In genomic region chr20:62618622-62619529, GRCh38 we compare ENCODE assay signal across 9 cellular contexts. TPM values are rescaled to one million over a fixed set of nuclear protein-coding genes. Genes with fewer than 3 reads are reported as not detected.
DNase-seq lines count a peak whose midpoint lies in the region; TF ChIP-seq lines count a peak whose summit lies in the region.
"Had no signal": no experiment of that assay in that cellular context is flagged by ENCODE, and none has a peak within 500 bp of the region (broad histone marks: within the 10 kb centered on the region; RNA-seq: fewer than 3 reads in every experiment).

No MANE protein-coding gene starts in this region.

- H3K79me2 ChIP-seq in GM23248 (ENCODE audit: insufficient read depth): no peaks in the 10 kb centered on the region

- peak overlapping the region in 2 of 5 donors; percentile 5 to 23 for H3K9ac ChIP-seq in subcutaneous abdominal adipose tissue (ENCODE audit: low read length in 5 of 5)
- no peak overlapping the region for H3K9ac ChIP-seq in GM23248

- in situ Hi-C loops in GM23248 (cut with MboI): loop anchor here (5.0 kb wide), 1 partner anchor 117 kb away; no protein-coding TSS in a partner anchor

- H3K9me3 Mint-ChIP-seq in osteocyte (ENCODE audit: unreplicated experiment): no peaks in the 10 kb centered on the region

- no peaks in the 10 kb centered on the region for H3K9me2 ChIP-seq in GM23248 (ENCODE audit: insufficient read depth)

- TF ChIP-seq CTCF in NB4 (IDR thresholded peaks at IDR 0.05; ENCODE audit: low read depth, low read length): no peak
- no peak for TF ChIP-seq CTCF in osteocyte (IDR thresholded peaks at IDR 0.05)

- peaks cover 10% of the 10 kb centered on the region for H3K27me3 Mint-ChIP-seq in osteocyte (ENCODE audit: unreplicated experiment)

- peak; percentile 35 for DNase-seq in activated gamma-delta T cell treated with Interleukin-2 at 50 U/mL for 16 hours
- DNase-seq in activated gamma-delta T cell (lab: John Stamatoyannopoulos, UW): no peak
- DNase-seq in NB4 (ENCODE audit: low read depth): peak; percentile 88
- DNase-seq in GM23248: no peak
- DNase-seq in osteocyte (ENCODE audit: extremely low spot score, unreplicated experiment): no peak
- DNase-seq in NCI-H2107 (lab: John Stamatoyannopoulos, UW): no peak

- TF ChIP-seq POLR2A in NB4 (IDR thresholded peaks at IDR 0.05; ENCODE audit: extremely low read depth, insufficient read length): no peak

- no peaks in the 10 kb centered on the region for H3K36me3 Mint-ChIP-seq in osteocyte (ENCODE audit: unreplicated experiment)

- WGBS in GM23248 (ENCODE audit: low coverage in 1 of 2, low lambda C conversion rate in 2 of 2, missing lambda C conversion rate in 2 of 2), 2 experiments: 67 to 68% methylated on average over 26 of the region's 26 CpGs

- H2AFZ ChIP-seq in GM23248: no peak overlapping the region

- H3K4me1 Mint-ChIP-seq in osteocyte (ENCODE audit: unreplicated experiment): peaks cover 31% of the 10 kb centered on the region

- H3F3A ChIP-seq in GM23248 (ENCODE audit: insufficient read depth): no peaks in the 10 kb centered on the region; the same call in 1 of the 2 replicates

- H3K4me1 ChIP-seq in subcutaneous abdominal adipose tissue (ENCODE audit: control insufficient read depth in 5 of 5, insufficient read depth in 5 of 5, low read length in 5 of 5) (peaks cover 7 to 49% (median 33%) of the 10 kb centered on the region in 5 donors), GM23248 (ENCODE audit: insufficient read depth) (peaks cover 10% of the 10 kb centered on the region)

- peak overlapping the region; percentile 29 for H3K27ac ChIP-seq in cingulate gyrus (ENCODE audit: low read depth, low read length)
- H3K27ac ChIP-seq in subcutaneous abdominal adipose tissue (ENCODE audit: low read depth, low read length): peak overlapping the region; percentile 77
- no peak overlapping the region for H3K27ac ChIP-seq in GM23248
- H3K27ac ChIP-seq: C4-2B had no signal

- H3K36me3 ChIP-seq in subcutaneous abdominal adipose tissue (ENCODE audit: control insufficient read depth in 5 of 5, insufficient read depth in 5 of 5, low read length in 5 of 5) (no peaks in the 10 kb centered on the region), GM23248 (ENCODE audit: low read depth) (no peaks in the 10 kb centered on the region)

- no peak overlapping the region for H3K4me3 Mint-ChIP-seq in osteocyte (ENCODE audit: unreplicated experiment)

- no peak overlapping the region for H3K27ac Mint-ChIP-seq in osteocyte (ENCODE audit: unreplicated experiment)

- no peaks in the 10 kb centered on the region for H4K20me1 ChIP-seq in GM23248 (ENCODE audit: insufficient read depth)

- H3K9me3 ChIP-seq in subcutaneous abdominal adipose tissue (ENCODE audit: control insufficient read depth in 5 of 5, low read length in 5 of 5): no peaks in the 10 kb centered on the region
- no peaks in the 10 kb centered on the region for H3K9me3 ChIP-seq in GM23248 (ENCODE audit: low read depth)

- H3K27me3 ChIP-seq in subcutaneous abdominal adipose tissue (ENCODE audit: control insufficient read depth in 5 of 5, insufficient read depth in 4 of 5, low read length in 5 of 5): peaks cover 0 to 17% (median 3%) of the 10 kb centered on the region in 5 donors
- peaks cover under 1% of the 10 kb centered on the region; the same call in 1 of the 2 replicates for H3K27me3 ChIP-seq in GM23248 (replicated peaks; ENCODE audit: insufficient read depth)

- no peak overlapping the region for H3K4me3 ChIP-seq in NB4 (ENCODE audit: low read depth, low read length)
- H3K4me3 ChIP-seq in subcutaneous abdominal adipose tissue (ENCODE audit: low read depth in 1 of 5, low read length in 5 of 5): no peak overlapping the region
- no peak overlapping the region for H3K4me3 ChIP-seq in GM23248

- H3K4me2 ChIP-seq in GM23248 (ENCODE audit: unreplicated experiment): no peak overlapping the region

RNA-seq across cellular contexts. Expression of gene SLCO4A1, which starts 23.4 kb away (rescaled TPM):
- 0.22 TPM in 1 of 2 replicates, not detected in the other for total RNA-seq in GM23248 (2014; rRNA removed; shearing (Covaris generic))
- polyA plus RNA-seq in GM23248 (2016; fragmentation: Nextera tagmentation; extraction: Ambion mirVana): 0.10 and 0.43 TPM in 2 replicates
- total RNA-seq in osteocyte: 1.2 and 1.5 TPM in 2 replicates

Comparison
In these comparisons a context has a peak if more than half of its experiments do, and no peak if none do; other contexts are left out.
1. DNase-seq: peak in activated gamma-delta T cell treated with Interleukin-2 at 50 U/mL for 16 hours (single experiment) and NB4 (single experiment); none in activated gamma-delta T cell (single experiment), GM23248 (single experiment), osteocyte (single experiment) and NCI-H2107 (single experiment).